In genomic region chr10:75375828-75376227, GRCh38 we compare ENCODE assay signal across 12 cellular contexts. TPM values are rescaled to one million over a fixed set of nuclear protein-coding genes. Genes with fewer than 3 reads are reported as not detected.
DNase-seq lines count a peak whose midpoint lies in the region; ATAC-seq, FAIRE-seq and TF ChIP-seq lines count a peak whose summit lies in the region.
"Had no signal": no experiment of that assay in that cellular context is flagged by ENCODE, and none has a peak within 500 bp of the region (broad histone marks: within the 10 kb centered on the region; RNA-seq: fewer than 3 reads in every experiment).

No MANE protein-coding gene starts in this region.

- TF ChIP-seq CTCF in HFFc6 (IDR thresholded peaks at IDR 0.05) = no peak

- ATAC-seq in GM21723 (IDR thresholded peaks at IDR 0.05; ENCODE audit: unreplicated experiment) = peak; percentile 88
- peak; percentile 76 for ATAC-seq in HG03571 (IDR thresholded peaks at IDR 0.05; ENCODE audit: unreplicated experiment)
- ATAC-seq in left lobe of liver = peak; percentile 64
- ATAC-seq: stimulated activated naive CD8-positive, alpha-beta T cell treated with anti-CD3 and anti-CD28 coated beads, Interleukin-15, Interleukin-2, amounts not matched to agents 100 U/mL and 50 U/mL, for 24 hours had no signal

- peak; percentile 30 for DNase-seq in GM18507 (ENCODE audit: extremely low spot score, insufficient read length, low read depth)
- DNase-seq in left lobe of liver (ENCODE audit: low spot score) = no peak
- no peak for DNase-seq in DMS53 (lab: John Stamatoyannopoulos, UW)
- DNase-seq in GM19240 (ENCODE audit: insufficient read length, low spot score) = no peak
- no peak for DNase-seq in HFFc6
- DNase-seq in activated CD4-positive, alpha-beta T cell treated with anti-CD3 and anti-CD28 coated beads, Interleukin-2, amount 50 U/mL, for 4 hours = no peak
- DNase-seq: Caco-2; sigmoid colon; stimulated activated naive CD8-positive, alpha-beta T cell treated with anti-CD3 and anti-CD28 coated beads, Interleukin-15, Interleukin-2, amounts not matched to agents 100 U/mL and 50 U/mL, for 24 hours had no signal

- no peak overlapping the region for H3K4me3 Mint-ChIP-seq in HFFc6
- H3K4me3 Mint-ChIP-seq: activated naive CD8-positive, alpha-beta T cell had no signal

- FAIRE-seq in GM18507 (lab: Jason Lieb, UNC) = peak; percentile 54

- peaks cover 32% of the 10 kb centered on the region for H3K27me3 Mint-ChIP-seq in HFFc6 (ENCODE audit: insufficient read depth)

- H3K4me1 Mint-ChIP-seq in HFFc6 (ENCODE audit: low read depth) = no peaks in the 10 kb centered on the region

- no peak overlapping the region for H3K27ac Mint-ChIP-seq in HFFc6
- H3K27ac Mint-ChIP-seq: activated naive CD8-positive, alpha-beta T cell had no signal

- H3K9me3 Mint-ChIP-seq in HFFc6 = no peaks in the 10 kb centered on the region

- H3K36me3 Mint-ChIP-seq in HFFc6 (ENCODE audit: low read depth) = no peaks in the 10 kb centered on the region
- H3K36me3 Mint-ChIP-seq: activated naive CD8-positive, alpha-beta T cell had no signal

RNA-seq across cellular contexts. Expression of gene ZNF503, which starts 25.7 kb away (rescaled TPM):
- total RNA-seq in left lobe of liver = 7.3 TPM
- 10 to 100 TPM in 1 of 6 experiments, 1 to 10 TPM in 5; 9.1 to 15.9 (median 9.7) TPM for total RNA-seq in HFFc6 (2021; fragmentation: NEBNext Ultra II Directional; extraction: Animal tissue kit (Norgen Biotek cat#: 25700))

RNA-seq across cellular contexts. Expression of gene LRMDA, which starts 55.6 kb away (rescaled TPM):
- total RNA-seq in left lobe of liver = 9.1 TPM
- total RNA-seq in HFFc6 (2021; fragmentation: NEBNext Ultra II Directional; extraction: Animal tissue kit (Norgen Biotek cat#: 25700)) = under 1 TPM in 1 of 6 experiments, not detected in 5; 0.32 TPM
